ENCODE assay signal across 25 cellular contexts in genomic region chr3:34567266-34567665, GRCh38.
"Had no signal": no experiment of that assay in that cellular context is flagged by ENCODE, and none has a peak within 500 bp of the region (broad histone marks: within the 10 kb centered on the region; RNA-seq: fewer than 3 reads in every experiment).

No MANE protein-coding gene starts in this region.

- DNase-seq: dermis blood vessel endothelial cell; effector memory CD8-positive, alpha-beta T cell; gastrocnemius medialis; head of caudate nucleus; kidney; left lung; natural killer cell; stimulated activated CD4-positive, alpha-beta T cell treated with anti-CD3 and anti-CD28 coated beads, Interleukin-12 subunit alpha, Interleukin-12 subunit beta, amount 100 ng/mL, for 4 hours; stimulated activated CD4-positive, alpha-beta T cell treated with anti-CD3 and anti-CD28 coated beads, Interleukin-1b, Interleukin-23, amount 100 ng/mL, for 48 hours; stimulated activated CD4-positive, alpha-beta T cell treated with anti-CD3 and anti-CD28 coated beads, Interleukin-4, amount 100 ng/mL, for 1 hour; stimulated activated CD8-positive, alpha-beta memory T cell treated with anti-CD3 and anti-CD28 coated beads, Interleukin-4, amount 100 ng/mL, for 48 hours; stimulated activated naive CD4-positive, alpha-beta T cell; stimulated activated naive CD8-positive, alpha-beta T cell treated with anti-CD3 and anti-CD28 coated beads, Interleukin-15, amount 100 ng/mL, for 72 hours; thyroid gland; trophoblast cell had no signal

- H3K36me3 ChIP-seq: gastrocnemius medialis, left lung, suprapubic skin, thyroid gland, vagina had no signal

- H3K79me2 ChIP-seq: hepatocyte, parathyroid adenoma had no signal

- H3K36me3 Mint-ChIP-seq: memory B cell, natural killer cell had no signal

- H3K27ac Mint-ChIP-seq: effector memory CD8-positive, alpha-beta T cell; memory B cell; natural killer cell; progenitor cell of endocrine pancreas; stimulated activated naive CD8-positive, alpha-beta T cell treated with anti-CD3 and anti-CD28 coated beads, Interleukin-15, amount 100 ng/mL, for 72 hours had no signal

- H3K4me2 ChIP-seq: hepatocyte, smooth muscle cell had no signal

- H2AFZ ChIP-seq: hepatocyte, parathyroid adenoma had no signal

- H3K4me3 Mint-ChIP-seq: effector memory CD8-positive, alpha-beta T cell; memory B cell; natural killer cell; stimulated activated naive CD8-positive, alpha-beta T cell treated with anti-CD3 and anti-CD28 coated beads, Interleukin-15, amount 100 ng/mL, for 72 hours had no signal

- H3K27ac ChIP-seq: gastrocnemius medialis, hepatocyte, left lung, parathyroid adenoma, suprapubic skin, thyroid gland, vagina had no signal

- H3K27me3 Mint-ChIP-seq: effector memory CD8-positive, alpha-beta T cell; memory B cell; progenitor cell of endocrine pancreas; stimulated activated naive CD8-positive, alpha-beta T cell treated with anti-CD3 and anti-CD28 coated beads, Interleukin-15, amount 100 ng/mL, for 72 hours had no signal

- ATAC-seq: effector memory CD8-positive, alpha-beta T cell; gastrocnemius medialis; left lung; natural killer cell; sciatic nerve; stimulated activated naive CD8-positive, alpha-beta T cell treated with anti-CD3 and anti-CD28 coated beads, Interleukin-15, amount 100 ng/mL, for 72 hours had no signal

- H3K27me3 ChIP-seq: gastrocnemius medialis, hepatocyte, left lung, suprapubic skin, thyroid gland, vagina had no signal

- H3K9me3 ChIP-seq: thyroid gland, vagina had no signal

- H3K4me1 Mint-ChIP-seq: memory B cell; natural killer cell; stimulated activated naive CD8-positive, alpha-beta T cell treated with anti-CD3 and anti-CD28 coated beads, Interleukin-15, amount 100 ng/mL, for 72 hours had no signal

- H3K4me1 ChIP-seq: gastrocnemius medialis, left lung, parathyroid adenoma, suprapubic skin, thyroid gland, vagina had no signal

- H3K4me3 ChIP-seq: coronary artery, gastrocnemius medialis, hepatocyte, left lung, lung, smooth muscle cell, suprapubic skin, thyroid gland, vagina had no signal
